Comparison of ENCODE assay signal across 8 cellular contexts in genomic region chr2:232876978-232877441, GRCh38.
DNase-seq lines count a peak whose midpoint lies in the region; TF ChIP-seq lines count a peak whose summit lies in the region.

No MANE protein-coding gene starts in this region.

- no peaks in the 10 kb centered on the region for H3K9me3 ChIP-seq in WERI-Rb-1 (ENCODE audit: severe bottlenecking)
- H3K9me3 ChIP-seq in iPS-20b (ENCODE audit: insufficient read depth, low read depth, low read length): no peaks in the 10 kb centered on the region

- H3K27ac ChIP-seq in WERI-Rb-1: no peak overlapping the region
- H3K27ac ChIP-seq in iPS-20b (ENCODE audit: low read length): no peak overlapping the region
- H3K27ac ChIP-seq in skin epidermis: peak overlapping the region in 6 of 21 experiments; percentile 0 to 57 (median 44)

- TF ChIP-seq CTCF in WERI-Rb-1 (IDR thresholded peaks at IDR 0.05; ENCODE audit: low read depth, low read length): no peak

- peak overlapping the region; percentile 40 for H3K4me3 Mint-ChIP-seq in T-helper 1 cell treated with Interleukin-12 subunit alpha and Interleukin-12 subunit beta and Interleukin-4 antibody, amounts not matched to agents 30 μg/mL and 1 μg/mL, for 36 hours

- H3K27me3 ChIP-seq in WERI-Rb-1 (ENCODE audit: insufficient read depth, low read depth, severe bottlenecking) (no peaks in the 10 kb centered on the region), iPS-20b (ENCODE audit: insufficient read depth, low read length) (peaks cover 42% of the 10 kb centered on the region)

- H3K36me3 Mint-ChIP-seq in T-helper 1 cell treated with Interleukin-12 subunit alpha and Interleukin-12 subunit beta and Interleukin-4 antibody, amounts not matched to agents 30 μg/mL and 1 μg/mL, for 36 hours (ENCODE audit: low read depth): no peaks in the 10 kb centered on the region

- no peak overlapping the region for H3K27ac Mint-ChIP-seq in T-helper 1 cell treated with Interleukin-12 subunit alpha and Interleukin-12 subunit beta and Interleukin-4 antibody, amounts not matched to agents 30 μg/mL and 1 μg/mL, for 36 hours

- H3K4me1 Mint-ChIP-seq in T-helper 1 cell treated with Interleukin-12 subunit alpha and Interleukin-12 subunit beta and Interleukin-4 antibody, amounts not matched to agents 30 μg/mL and 1 μg/mL, for 36 hours (ENCODE audit: low read depth): no peaks in the 10 kb centered on the region

- H3K9me3 Mint-ChIP-seq in T-helper 1 cell treated with Interleukin-12 subunit alpha and Interleukin-12 subunit beta and Interleukin-4 antibody, amounts not matched to agents 30 μg/mL and 1 μg/mL, for 36 hours: no peaks in the 10 kb centered on the region

- H3K9ac ChIP-seq in iPS-20b (ENCODE audit: low read depth, low read length): no peak overlapping the region

- H3K4me3 ChIP-seq in WERI-Rb-1 (ENCODE audit: low read depth, low read length) (peak overlapping the region; percentile 68), iPS-20b (ENCODE audit: low read length) (peak overlapping the region; percentile 66; the same call in 1 of the 2 replicates), skin epidermis (peak overlapping the region in 5 of 7 experiments; percentile 30 to 59 (median 43))

- H3K36me3 ChIP-seq in WERI-Rb-1 (no peaks in the 10 kb centered on the region), iPS-20b (ENCODE audit: insufficient read depth, low read depth, low read length) (no peaks in the 10 kb centered on the region)

- H3K4me1 ChIP-seq in iPS-20b (ENCODE audit: insufficient read depth, low read length): no peaks in the 10 kb centered on the region

- DNase-seq in T-helper 1 cell (no peak), WERI-Rb-1 (no peak), cortex of kidney (lab: John Stamatoyannopoulos, UW) (no peak), HCEC 1CT (no peak), NCI-H345 (lab: John Stamatoyannopoulos, UW) (no peak)

- peaks cover 19% of the 10 kb centered on the region for H3K27me3 Mint-ChIP-seq in T-helper 1 cell treated with Interleukin-12 subunit alpha and Interleukin-12 subunit beta and Interleukin-4 antibody, amounts not matched to agents 30 μg/mL and 1 μg/mL, for 36 hours (ENCODE audit: low read depth)
